In the genomic region with DNA sequence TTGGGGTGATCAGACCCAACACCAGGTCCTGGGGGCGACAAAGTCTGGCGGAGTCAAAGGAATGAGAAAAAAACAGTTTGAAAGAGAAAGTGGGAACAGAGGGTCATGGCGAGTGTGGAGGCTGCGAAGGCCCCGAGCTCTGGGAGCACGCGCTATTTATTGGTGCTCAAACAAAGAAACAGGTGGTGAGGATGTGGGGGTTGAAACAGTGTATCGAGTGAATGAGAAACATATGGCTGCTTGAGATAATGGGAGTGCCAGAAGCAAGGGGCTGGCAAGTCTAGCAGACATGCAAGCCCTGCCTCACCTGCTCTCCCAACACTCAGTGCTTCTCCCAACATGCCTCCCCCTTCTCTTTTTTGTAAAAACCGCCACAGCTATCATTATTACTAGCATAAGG, we compare ENCODE assay signal across 24 cellular contexts. TPM values are rescaled to one million over a fixed set of nuclear protein-coding genes. Genes with fewer than 3 reads are reported as not detected.
DNase-seq lines count a peak whose midpoint lies in the region; TF ChIP-seq lines count a peak whose summit lies in the region.
"Had no signal": no experiment of that assay in that cellular context is flagged by ENCODE, and none has a peak within 500 bp of the region (broad histone marks: within the 10 kb centered on the region; RNA-seq: fewer than 3 reads in every experiment).

No MANE protein-coding gene starts in this region.

- H3K4me1 Mint-ChIP-seq in glutamatergic neuron (ENCODE audit: low read depth, unreplicated experiment) = peaks cover 28% of the 10 kb centered on the region
- H3K4me1 Mint-ChIP-seq: naive thymus-derived CD8-positive, alpha-beta T cell had no signal

- H3K27me3 Mint-ChIP-seq in glutamatergic neuron (ENCODE audit: unreplicated experiment) = peaks cover 5% of the 10 kb centered on the region

- H3K9me3 Mint-ChIP-seq in glutamatergic neuron (ENCODE audit: unreplicated experiment) = no peaks in the 10 kb centered on the region
- H3K9me3 Mint-ChIP-seq: activated T-cell treated with anti-CD3 and anti-CD28 coated beads, Interleukin-2, amount 50 U/mL, for 24 hours; H9; mesothelial cell of epicardium; naive thymus-derived CD8-positive, alpha-beta T cell had no signal

- no peak overlapping the region for H3K4me3 ChIP-seq in foreskin fibroblast (ENCODE audit: low read depth in 1 of 2, low read length in 2 of 2)
- H3K4me3 ChIP-seq: BLaER1 treated with 17β-estradiol and CSF1 and Interleukin-3, amounts not matched to agents 10 nM and 100 nM; body of pancreas; Peyer's patch; SJCRH30 had no signal

- DNase-seq in DMS153 (lab: John Stamatoyannopoulos, UW) (peak; percentile 55), NCI-H1105 treated with DMSO at 0.1 percent for 48 hours (lab: John Stamatoyannopoulos, UW) (peak; percentile 29), NCI-H524 (lab: John Stamatoyannopoulos, UW) (peak; percentile 89 to 93), glutamatergic neuron (no peak), MV-4-11 (lab: John Stamatoyannopoulos, UW) (no peak), epidermal melanocyte (ENCODE audit: insufficient read length, low spot score) (no peak), foreskin fibroblast (no peak)
- DNase-seq: activated CD4-positive, alpha-beta T cell treated with anti-CD3 and anti-CD28 coated beads for 48 hours; activated T-cell treated with anti-CD3 and anti-CD28 coated beads, Interleukin-2, amount 50 U/mL, for 24 hours; body of pancreas; COR-L47; H9; left ventricle myocardium superior; naive thymus-derived CD8-positive, alpha-beta T cell; NCI-H1048; NCI-H446; occipital lobe; Peyer's patch; small intestine; stimulated activated CD4-positive, alpha-beta T cell treated with anti-CD3 and anti-CD28 coated beads, Interleukin-2, amount 100 ng/mL, for 24 hours; T-helper 2 cell had no signal

- peak overlapping the region; percentile 13 for H3K27ac Mint-ChIP-seq in glutamatergic neuron (ENCODE audit: unreplicated experiment)
- H3K27ac Mint-ChIP-seq: activated T-cell treated with anti-CD3 and anti-CD28 coated beads, Interleukin-2, amount 50 U/mL, for 24 hours; H9; mesothelial cell of epicardium; naive thymus-derived CD8-positive, alpha-beta T cell had no signal

- no peaks in the 10 kb centered on the region for H3K36me3 Mint-ChIP-seq in glutamatergic neuron (ENCODE audit: unreplicated experiment)
- H3K36me3 Mint-ChIP-seq: mesothelial cell of epicardium; naive thymus-derived CD8-positive, alpha-beta T cell had no signal

- TF ChIP-seq CTCF in glutamatergic neuron (IDR thresholded peaks at IDR 0.05; ENCODE audit: partially characterized antibody, unreplicated experiment) = no peak
- TF ChIP-seq CTCF in foreskin fibroblast (IDR thresholded peaks at IDR 0.05; ENCODE audit: low read depth, low read length) = no peak

- no peak overlapping the region for H3K4me3 Mint-ChIP-seq in glutamatergic neuron (ENCODE audit: unreplicated experiment)
- H3K4me3 Mint-ChIP-seq: activated T-cell treated with anti-CD3 and anti-CD28 coated beads, Interleukin-2, amount 50 U/mL, for 24 hours; H9; mesothelial cell of epicardium; naive thymus-derived CD8-positive, alpha-beta T cell had no signal

RNA-seq across cellular contexts. Expression of a gene that starts 7.8 kb away (rescaled TPM):
- total RNA-seq in glutamatergic neuron (ENCODE audit: unreplicated experiment) = 8.0 TPM

RNA-seq across cellular contexts. Expression of a gene that starts 19.2 kb away (rescaled TPM):
- total RNA-seq in glutamatergic neuron (ENCODE audit: unreplicated experiment) = 18.3 TPM
- total RNA-seq: SJCRH30 had no signal

RNA-seq across cellular contexts. Expression of a gene that starts 39.9 kb away (rescaled TPM):
- 5.0 TPM for total RNA-seq in glutamatergic neuron (ENCODE audit: unreplicated experiment)

Comparison
In these comparisons a context has a peak if more than half of its experiments do, and no peak if none do; other contexts are left out.
1. DNase-seq: peak in DMS153 (single experiment), NCI-H1105 treated with DMSO at 0.1 percent for 48 hours (single experiment) and NCI-H524 (2 of 2); none in glutamatergic neuron (single experiment), MV-4-11 (single experiment), epidermal melanocyte (single experiment) and foreskin fibroblast (0 of 2).